1 cellular context compared by ENCODE assay signal in genomic region chr20:18566892-18567738, GRCh38.
TF ChIP-seq lines count a peak whose summit lies in the region.

A gene with protein sequence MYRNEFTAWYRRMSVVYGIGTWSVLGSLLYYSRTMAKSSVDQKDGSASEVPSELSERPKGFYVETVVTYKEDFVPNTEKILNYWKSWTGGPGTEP (plus strand): TSS chr20:18567432. CDS start chr20:18567479, 47 bp downstream.

TF ChIP-seq in HepG2, 621 proteins besides CTCF, POLR2A, EP300 and RAD21 (continued from another document and continues in another):
- TF ChIP-seq HOMEZ (CRISPR knock-in tag; IDR thresholded peaks at IDR 0.05; ENCODE audit: low read depth) (peak; percentile 87; the same call in 1 of the 2 replicates), NFYB (CRISPR knock-in tag; IDR thresholded peaks at IDR 0.05) (peak; percentile 80), ARNT2 (CRISPR knock-in tag; IDR thresholded peaks at IDR 0.05; ENCODE audit: low read depth) (peak; percentile 96), HDAC6 (IDR thresholded peaks at IDR 0.05; ENCODE audit: low read depth, low read length) (no peak), FOSL2 (CRISPR knock-in tag; IDR thresholded peaks at IDR 0.05) (peak; percentile 61; the same call in 1 of the 2 replicates), ZXDC (CRISPR knock-in tag; IDR thresholded peaks at IDR 0.05) (0 out of 2 replicates have a peak, but pooled peaks have one; percentile 91), PRDM15 (CRISPR knock-in tag; IDR thresholded peaks at IDR 0.05) (peak; percentile 74), THAP11 (CRISPR knock-in tag; IDR thresholded peaks at IDR 0.05) (peak; percentile 96), EEA1 (CRISPR knock-in tag; IDR thresholded peaks at IDR 0.05; ENCODE audit: borderline replicate concordance) (peak; percentile 90; the same call in 1 of the 2 replicates), KAT7 (CRISPR knock-in tag; IDR thresholded peaks at IDR 0.05; ENCODE audit: borderline replicate concordance) (peak; percentile 99), ZNF350 (CRISPR knock-in tag; IDR thresholded peaks at IDR 0.05; ENCODE audit: borderline replicate concordance, low read depth) (peak; percentile 99), ZNF761 (CRISPR knock-in tag; conservative IDR thresholded peaks at IDR 0.05) (peak; percentile 90), MIXL1 (CRISPR knock-in tag; IDR thresholded peaks at IDR 0.05) (no peak; the same call in none of the 2 replicates), ZBTB14 (CRISPR knock-in tag; IDR thresholded peaks at IDR 0.05) (peak; percentile 53; the same call in 1 of the 2 replicates), ZNF101 (CRISPR knock-in tag; IDR thresholded peaks at IDR 0.05; ENCODE audit: borderline replicate concordance, low read depth) (0 out of 2 replicates have a peak, but pooled peaks have one; percentile 34)
- TF ChIP-seq, protein P1, sequence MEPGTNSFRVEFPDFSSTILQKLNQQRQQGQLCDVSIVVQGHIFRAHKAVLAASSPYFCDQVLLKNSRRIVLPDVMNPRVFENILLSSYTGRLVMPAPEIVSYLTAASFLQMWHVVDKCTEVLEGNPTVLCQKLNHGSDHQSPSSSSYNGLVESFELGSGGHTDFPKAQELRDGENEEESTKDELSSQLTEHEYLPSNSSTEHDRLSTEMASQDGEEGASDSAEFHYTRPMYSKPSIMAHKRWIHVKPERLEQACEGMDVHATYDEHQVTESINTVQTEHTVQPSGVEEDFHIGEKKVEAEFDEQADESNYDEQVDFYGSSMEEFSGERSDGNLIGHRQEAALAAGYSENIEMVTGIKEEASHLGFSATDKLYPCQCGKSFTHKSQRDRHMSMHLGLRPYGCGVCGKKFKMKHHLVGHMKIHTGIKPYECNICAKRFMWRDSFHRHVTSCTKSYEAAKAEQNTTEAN (CRISPR knock-in tag; conservative IDR thresholded peaks at IDR 0.05) = peak; percentile 91
- TF ChIP-seq, protein P2, sequence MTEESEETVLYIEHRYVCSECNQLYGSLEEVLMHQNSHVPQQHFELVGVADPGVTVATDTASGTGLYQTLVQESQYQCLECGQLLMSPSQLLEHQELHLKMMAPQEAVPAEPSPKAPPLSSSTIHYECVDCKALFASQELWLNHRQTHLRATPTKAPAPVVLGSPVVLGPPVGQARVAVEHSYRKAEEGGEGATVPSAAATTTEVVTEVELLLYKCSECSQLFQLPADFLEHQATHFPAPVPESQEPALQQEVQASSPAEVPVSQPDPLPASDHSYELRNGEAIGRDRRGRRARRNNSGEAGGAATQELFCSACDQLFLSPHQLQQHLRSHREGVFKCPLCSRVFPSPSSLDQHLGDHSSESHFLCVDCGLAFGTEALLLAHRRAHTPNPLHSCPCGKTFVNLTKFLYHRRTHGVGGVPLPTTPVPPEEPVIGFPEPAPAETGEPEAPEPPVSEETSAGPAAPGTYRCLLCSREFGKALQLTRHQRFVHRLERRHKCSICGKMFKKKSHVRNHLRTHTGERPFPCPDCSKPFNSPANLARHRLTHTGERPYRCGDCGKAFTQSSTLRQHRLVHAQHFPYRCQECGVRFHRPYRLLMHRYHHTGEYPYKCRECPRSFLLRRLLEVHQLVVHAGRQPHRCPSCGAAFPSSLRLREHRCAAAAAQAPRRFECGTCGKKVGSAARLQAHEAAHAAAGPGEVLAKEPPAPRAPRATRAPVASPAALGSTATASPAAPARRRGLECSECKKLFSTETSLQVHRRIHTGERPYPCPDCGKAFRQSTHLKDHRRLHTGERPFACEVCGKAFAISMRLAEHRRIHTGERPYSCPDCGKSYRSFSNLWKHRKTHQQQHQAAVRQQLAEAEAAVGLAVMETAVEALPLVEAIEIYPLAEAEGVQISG (CRISPR knock-in tag; IDR thresholded peaks at IDR 0.05) = peak; percentile 97
- TF ChIP-seq, protein P3, sequence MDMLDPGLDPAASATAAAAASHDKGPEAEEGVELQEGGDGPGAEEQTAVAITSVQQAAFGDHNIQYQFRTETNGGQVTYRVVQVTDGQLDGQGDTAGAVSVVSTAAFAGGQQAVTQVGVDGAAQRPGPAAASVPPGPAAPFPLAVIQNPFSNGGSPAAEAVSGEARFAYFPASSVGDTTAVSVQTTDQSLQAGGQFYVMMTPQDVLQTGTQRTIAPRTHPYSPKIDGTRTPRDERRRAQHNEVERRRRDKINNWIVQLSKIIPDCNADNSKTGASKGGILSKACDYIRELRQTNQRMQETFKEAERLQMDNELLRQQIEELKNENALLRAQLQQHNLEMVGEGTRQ (IDR thresholded peaks at IDR 0.05; ENCODE audit: low read depth, low read length) = peak; percentile 90
- TF ChIP-seq, protein P3 (CRISPR knock-in tag; IDR thresholded peaks at IDR 0.05; ENCODE audit: borderline replicate concordance) = peak; percentile 93
- TF ChIP-seq, protein P4, sequence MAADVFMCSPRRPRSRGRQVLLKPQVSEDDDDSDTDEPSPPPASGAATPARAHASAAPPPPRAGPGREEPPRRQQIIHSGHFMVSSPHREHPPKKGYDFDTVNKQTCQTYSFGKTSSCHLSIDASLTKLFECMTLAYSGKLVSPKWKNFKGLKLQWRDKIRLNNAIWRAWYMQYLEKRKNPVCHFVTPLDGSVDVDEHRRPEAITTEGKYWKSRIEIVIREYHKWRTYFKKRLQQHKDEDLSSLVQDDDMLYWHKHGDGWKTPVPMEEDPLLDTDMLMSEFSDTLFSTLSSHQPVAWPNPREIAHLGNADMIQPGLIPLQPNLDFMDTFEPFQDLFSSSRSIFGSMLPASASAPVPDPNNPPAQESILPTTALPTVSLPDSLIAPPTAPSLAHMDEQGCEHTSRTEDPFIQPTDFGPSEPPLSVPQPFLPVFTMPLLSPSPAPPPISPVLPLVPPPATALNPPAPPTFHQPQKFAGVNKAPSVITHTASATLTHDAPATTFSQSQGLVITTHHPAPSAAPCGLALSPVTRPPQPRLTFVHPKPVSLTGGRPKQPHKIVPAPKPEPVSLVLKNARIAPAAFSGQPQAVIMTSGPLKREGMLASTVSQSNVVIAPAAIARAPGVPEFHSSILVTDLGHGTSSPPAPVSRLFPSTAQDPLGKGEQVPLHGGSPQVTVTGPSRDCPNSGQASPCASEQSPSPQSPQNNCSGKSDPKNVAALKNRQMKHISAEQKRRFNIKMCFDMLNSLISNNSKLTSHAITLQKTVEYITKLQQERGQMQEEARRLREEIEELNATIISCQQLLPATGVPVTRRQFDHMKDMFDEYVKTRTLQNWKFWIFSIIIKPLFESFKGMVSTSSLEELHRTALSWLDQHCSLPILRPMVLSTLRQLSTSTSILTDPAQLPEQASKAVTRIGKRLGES (CRISPR knock-in tag; IDR thresholded peaks at IDR 0.05; ENCODE audit: borderline replicate concordance) = peak; percentile 86
- TF ChIP-seq, protein P5, sequence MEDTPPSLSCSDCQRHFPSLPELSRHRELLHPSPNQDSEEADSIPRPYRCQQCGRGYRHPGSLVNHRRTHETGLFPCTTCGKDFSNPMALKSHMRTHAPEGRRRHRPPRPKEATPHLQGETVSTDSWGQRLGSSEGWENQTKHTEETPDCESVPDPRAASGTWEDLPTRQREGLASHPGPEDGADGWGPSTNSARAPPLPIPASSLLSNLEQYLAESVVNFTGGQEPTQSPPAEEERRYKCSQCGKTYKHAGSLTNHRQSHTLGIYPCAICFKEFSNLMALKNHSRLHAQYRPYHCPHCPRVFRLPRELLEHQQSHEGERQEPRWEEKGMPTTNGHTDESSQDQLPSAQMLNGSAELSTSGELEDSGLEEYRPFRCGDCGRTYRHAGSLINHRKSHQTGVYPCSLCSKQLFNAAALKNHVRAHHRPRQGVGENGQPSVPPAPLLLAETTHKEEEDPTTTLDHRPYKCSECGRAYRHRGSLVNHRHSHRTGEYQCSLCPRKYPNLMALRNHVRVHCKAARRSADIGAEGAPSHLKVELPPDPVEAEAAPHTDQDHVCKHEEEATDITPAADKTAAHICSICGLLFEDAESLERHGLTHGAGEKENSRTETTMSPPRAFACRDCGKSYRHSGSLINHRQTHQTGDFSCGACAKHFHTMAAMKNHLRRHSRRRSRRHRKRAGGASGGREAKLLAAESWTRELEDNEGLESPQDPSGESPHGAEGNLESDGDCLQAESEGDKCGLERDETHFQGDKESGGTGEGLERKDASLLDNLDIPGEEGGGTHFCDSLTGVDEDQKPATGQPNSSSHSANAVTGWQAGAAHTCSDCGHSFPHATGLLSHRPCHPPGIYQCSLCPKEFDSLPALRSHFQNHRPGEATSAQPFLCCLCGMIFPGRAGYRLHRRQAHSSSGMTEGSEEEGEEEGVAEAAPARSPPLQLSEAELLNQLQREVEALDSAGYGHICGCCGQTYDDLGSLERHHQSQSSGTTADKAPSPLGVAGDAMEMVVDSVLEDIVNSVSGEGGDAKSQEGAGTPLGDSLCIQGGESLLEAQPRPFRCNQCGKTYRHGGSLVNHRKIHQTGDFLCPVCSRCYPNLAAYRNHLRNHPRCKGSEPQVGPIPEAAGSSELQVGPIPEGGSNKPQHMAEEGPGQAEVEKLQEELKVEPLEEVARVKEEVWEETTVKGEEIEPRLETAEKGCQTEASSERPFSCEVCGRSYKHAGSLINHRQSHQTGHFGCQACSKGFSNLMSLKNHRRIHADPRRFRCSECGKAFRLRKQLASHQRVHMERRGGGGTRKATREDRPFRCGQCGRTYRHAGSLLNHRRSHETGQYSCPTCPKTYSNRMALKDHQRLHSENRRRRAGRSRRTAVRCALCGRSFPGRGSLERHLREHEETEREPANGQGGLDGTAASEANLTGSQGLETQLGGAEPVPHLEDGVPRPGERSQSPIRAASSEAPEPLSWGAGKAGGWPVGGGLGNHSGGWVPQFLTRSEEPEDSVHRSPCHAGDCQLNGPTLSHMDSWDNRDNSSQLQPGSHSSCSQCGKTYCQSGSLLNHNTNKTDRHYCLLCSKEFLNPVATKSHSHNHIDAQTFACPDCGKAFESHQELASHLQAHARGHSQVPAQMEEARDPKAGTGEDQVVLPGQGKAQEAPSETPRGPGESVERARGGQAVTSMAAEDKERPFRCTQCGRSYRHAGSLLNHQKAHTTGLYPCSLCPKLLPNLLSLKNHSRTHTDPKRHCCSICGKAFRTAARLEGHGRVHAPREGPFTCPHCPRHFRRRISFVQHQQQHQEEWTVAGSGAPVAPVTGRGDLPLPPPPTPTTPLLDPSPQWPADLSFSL (CRISPR knock-in tag; IDR thresholded peaks at IDR 0.05) = no peak; the same call in 1 of the 2 replicates
